In genomic region chr11:59802639-59803176, GRCh38 we compare ENCODE assay signal across 9 cellular contexts. TPM values are rescaled to one million over a fixed set of nuclear protein-coding genes. Genes with fewer than 3 reads are reported as not detected.
DNase-seq lines count a peak whose midpoint lies in the region; ATAC-seq and TF ChIP-seq lines count a peak whose summit lies in the region.
"Had no signal": no experiment of that assay in that cellular context is flagged by ENCODE, and none has a peak within 500 bp of the region (broad histone marks: within the 10 kb centered on the region; RNA-seq: fewer than 3 reads in every experiment).

No MANE protein-coding gene starts in this region.

- H4K20me1 ChIP-seq in osteoblast (ENCODE audit: insufficient read depth, low read length), result no peaks in the 10 kb centered on the region

- TF ChIP-seq CTCF in Caco-2 (IDR thresholded peaks at IDR 0.05; ENCODE audit: insufficient read depth in 1 of 2, low read depth in 1 of 2, low read length in 1 of 2, severe bottlenecking in 1 of 2, unreplicated experiment in 1 of 2) (peak; percentile 60 to 68), osteoblast (IDR thresholded peaks at IDR 0.05; ENCODE audit: extremely low read depth, low read depth, low read length) (peak; percentile 72)

- no peak overlapping the region for H3K4me3 Mint-ChIP-seq in Caco-2 (ENCODE audit: unreplicated experiment)
- no peak overlapping the region for H3K4me3 Mint-ChIP-seq in activated CD4-positive, alpha-beta T cell treated with anti-CD3 and anti-CD28 coated beads, Interleukin-2, amount 10 ng/mL, durations not matched to agents 24 days and 14 days

- peak overlapping the region; percentile 25 for H3K4me2 ChIP-seq in osteoblast (ENCODE audit: insufficient read depth, low read length)

- ATAC-seq in GM19372 (IDR thresholded peaks at IDR 0.05; ENCODE audit: low read depth, unreplicated experiment), result peak; percentile 71
- ATAC-seq in GM21529 (IDR thresholded peaks at IDR 0.05; ENCODE audit: unreplicated experiment), result no peak
- ATAC-seq in HG03280 (IDR thresholded peaks at IDR 0.05; ENCODE audit: unreplicated experiment), result no peak

- H3K36me3 Mint-ChIP-seq in Caco-2 (ENCODE audit: insufficient read depth, unreplicated experiment), result peaks cover 96% of the 10 kb centered on the region
- peaks cover 27% of the 10 kb centered on the region for H3K36me3 Mint-ChIP-seq in activated CD4-positive, alpha-beta T cell treated with anti-CD3 and anti-CD28 coated beads, Interleukin-2, amount 10 ng/mL, durations not matched to agents 24 days and 14 days (ENCODE audit: low read depth)

- BruUV-seq in Caco-2 (replicated peaks; lab: Mats Ljungman, UMichigan), result no TSS peak

- no peak overlapping the region for H3K27ac ChIP-seq in osteoblast (ENCODE audit: low read depth, low read length)

- 0 out of 2 replicates have a peak, but pooled peaks cover 9% of the 10 kb centered on the region for H3K4me1 ChIP-seq in Caco-2
- H3K4me1 ChIP-seq in osteoblast (ENCODE audit: insufficient read depth, low read length), result peaks cover 6% of the 10 kb centered on the region

- H3K9me3 ChIP-seq in Caco-2, result no peaks in the 10 kb centered on the region
- H3K9me3 ChIP-seq in osteoblast (ENCODE audit: low read depth, low read length), result no peaks in the 10 kb centered on the region

- H3K36me3 ChIP-seq in Caco-2 (ENCODE audit: control insufficient read depth, insufficient read depth, low read length), result peaks cover 8% of the 10 kb centered on the region; the same call in 1 of the 2 replicates
- H3K36me3 ChIP-seq in osteoblast (ENCODE audit: insufficient read depth, low read length), result peaks cover 34% of the 10 kb centered on the region

- DNase-seq in Caco-2 (peak in 1 of 2 experiments; percentile 68), NCI-H1694 treated with DMSO at 0.1 percent for 48 hours (lab: John Stamatoyannopoulos, UW) (peak; percentile 12), fibroblast of peridontal ligament (ENCODE audit: extremely low read depth) (peak; percentile 79), osteoblast (ENCODE audit: insufficient read length, low spot score, missing footprints) (no peak)
- DNase-seq in activated CD4-positive, alpha-beta T cell treated with anti-CD3 and anti-CD28 coated beads, Interleukin-2, amount 10 ng/mL, durations not matched to agents 24 days and 14 days, result peak; percentile 89

- no peaks in the 10 kb centered on the region for H3K9me3 Mint-ChIP-seq in Caco-2 (ENCODE audit: unreplicated experiment)
- H3K9me3 Mint-ChIP-seq in activated CD4-positive, alpha-beta T cell treated with anti-CD3 and anti-CD28 coated beads, Interleukin-2, amount 10 ng/mL, durations not matched to agents 24 days and 14 days, result no peaks in the 10 kb centered on the region

- H3K27me3 ChIP-seq in Caco-2 (replicated peaks; ENCODE audit: control insufficient read depth, insufficient read depth, low read length) (no peaks in the 10 kb centered on the region), osteoblast (ENCODE audit: insufficient read depth, low read length) (no peaks in the 10 kb centered on the region)

- POLR2A ChIA-PET in Caco-2 (lab: Charles Lee), result no interaction called here

- H3K79me2 ChIP-seq in osteoblast (ENCODE audit: insufficient read depth, low read length), result no peaks in the 10 kb centered on the region

- CTCF ChIA-PET in Caco-2 (lab: Charles Lee), result no interaction called here

- intact Hi-C loops in Caco-2 (cut with micrococcal nuclease; ENCODE audit: unreplicated experiment), result loop anchor here (1.0 to 2.0 kb wide), 5 partner anchors 26 to 266 kb away; partner anchors contain the start of gene PATL1
- intact Hi-C loops in activated CD4-positive, alpha-beta T cell treated with anti-CD3 and anti-CD28 coated beads, Interleukin-2, amount 10 ng/mL, durations not matched to agents 24 days and 14 days (cut with micrococcal nuclease), result loop anchor here (1.0 to 5.0 kb wide), 3 partner anchors 20 to 265 kb away; no protein-coding TSS in a partner anchor

- H3K4me1 Mint-ChIP-seq in Caco-2 (ENCODE audit: low read depth, unreplicated experiment), result peaks cover 19% of the 10 kb centered on the region
- H3K4me1 Mint-ChIP-seq in activated CD4-positive, alpha-beta T cell treated with anti-CD3 and anti-CD28 coated beads, Interleukin-2, amount 10 ng/mL, durations not matched to agents 24 days and 14 days, result peaks cover 13% of the 10 kb centered on the region

- no peak overlapping the region for H3K27ac Mint-ChIP-seq in Caco-2 (ENCODE audit: unreplicated experiment)
- no peak overlapping the region for H3K27ac Mint-ChIP-seq in activated CD4-positive, alpha-beta T cell treated with anti-CD3 and anti-CD28 coated beads, Interleukin-2, amount 10 ng/mL, durations not matched to agents 24 days and 14 days

- H2AFZ ChIP-seq in osteoblast (ENCODE audit: low read length), result no peak overlapping the region

- no peaks in the 10 kb centered on the region for H3K27me3 Mint-ChIP-seq in Caco-2 (ENCODE audit: insufficient read depth, unreplicated experiment)
- H3K27me3 Mint-ChIP-seq in activated CD4-positive, alpha-beta T cell treated with anti-CD3 and anti-CD28 coated beads, Interleukin-2, amount 10 ng/mL, durations not matched to agents 24 days and 14 days, result no peaks in the 10 kb centered on the region

- no peak overlapping the region for H3K4me3 ChIP-seq in Caco-2 (ENCODE audit: low read depth, low read length)
- no peak overlapping the region for H3K4me3 ChIP-seq in osteoblast (ENCODE audit: insufficient read depth, low read length)

RNA-seq across cellular contexts. Expression of gene MRPL16, which starts 7.9 kb away (rescaled TPM):
- 61.6 and 66.0 TPM in 2 replicates for total RNA-seq in Caco-2 (2022)
- total RNA-seq in activated CD4-positive, alpha-beta T cell treated with anti-CD3 and anti-CD28 coated beads, Interleukin-2, amount 10 ng/mL, durations not matched to agents 24 days and 14 days, result 96.8 and 97.4 TPM in 2 replicates
- 31.5 and 32.9 TPM in 2 replicates for total RNA-seq in osteoblast

RNA-seq across cellular contexts. Expression of gene CBLIF, which starts 42.6 kb away (rescaled TPM):
- not detected in 2 replicates for total RNA-seq in Caco-2 (2022)
- not detected in 2 replicates for total RNA-seq in activated CD4-positive, alpha-beta T cell treated with anti-CD3 and anti-CD28 coated beads, Interleukin-2, amount 10 ng/mL, durations not matched to agents 24 days and 14 days
- not detected in 2 replicates for total RNA-seq in osteoblast
- total RNA-seq: activated CD8-positive, alpha-beta memory T cell treated with anti-CD3 and anti-CD28 coated beads for 36 hours had no signal

RNA-seq across cellular contexts. Expression of gene STX3, which starts 47.5 kb away (rescaled TPM):
- total RNA-seq in Caco-2 (2022) (178 and 181 TPM in 2 replicates), osteoblast (51.4 and 53.6 TPM in 2 replicates)
- total RNA-seq in activated CD4-positive, alpha-beta T cell treated with anti-CD3 and anti-CD28 coated beads, Interleukin-2, amount 10 ng/mL, durations not matched to agents 24 days and 14 days, result 19.2 and 20.1 TPM in 2 replicates
